Comparison of ENCODE assay signal across 8 cellular contexts in genomic region chr17:17042851-17043667, GRCh38. TPM values are rescaled to one million over a fixed set of nuclear protein-coding genes. Genes with fewer than 3 reads are reported as not detected.
A peak's percentile ranks its signal among the peaks of the same experiment; 100 is the strongest.
DNase-seq lines count a peak whose midpoint lies in the region; ATAC-seq and TF ChIP-seq lines count a peak whose summit lies in the region.

No MANE protein-coding gene starts in this region.

- no peak for TF ChIP-seq EP300 in sigmoid colon (IDR thresholded peaks at IDR 0.05)

- DNase-seq in EL: peak; percentile 74
- DNase-seq in activated naive CD4-positive, alpha-beta T cell treated with anti-CD3 and anti-CD28 coated beads, Interleukin-2, amount 50 U/mL, for 16 hours: peak; percentile 26
- DNase-seq in hepatocyte (ENCODE audit: low spot score): no peak
- DNase-seq in sigmoid colon: no peak
- no peak for DNase-seq in MV-4-11 (lab: John Stamatoyannopoulos, UW)

- peak overlapping the region; percentile 88 for H3K4me2 ChIP-seq in hepatocyte

- peaks cover 51% of the 10 kb centered on the region for H4K20me1 ChIP-seq in hepatocyte (ENCODE audit: insufficient read depth, poor library complexity, severe bottlenecking)

- H2AFZ ChIP-seq in hepatocyte: peak overlapping the region; percentile 31

- TF ChIP-seq POLR2A in sigmoid colon (IDR thresholded peaks at IDR 0.05): no peak

- WGBS in hepatocyte (ENCODE audit: low lambda C conversion rate, missing lambda C conversion rate): under 1% methylated on average over 40 of the region's 42 CpGs
- 0 to 1% methylated on average over 42 of the region's 42 CpGs for WGBS in sigmoid colon, 2 donors

- peaks cover 54% of the 10 kb centered on the region for H3K79me2 ChIP-seq in hepatocyte

- H3K9me2 ChIP-seq in hepatocyte (replicated peaks; ENCODE audit: insufficient read depth): no peaks in the 10 kb centered on the region

- intact Hi-C loops in sigmoid colon (cut with DNase I): loop anchor here (1.0 to 2.0 kb wide), 2 partner anchors 164 to 193 kb away; partner anchors contain the start of gene PLD6

- peak overlapping the region; percentile 62 for H3K27ac ChIP-seq in KOPT-K1 (ENCODE audit: low read depth, low read length, poor library complexity, severe bottlenecking)
- peak overlapping the region; percentile 94 for H3K27ac ChIP-seq in hepatocyte
- H3K27ac ChIP-seq in sigmoid colon: peak overlapping the region; percentile 81 to 88 (median 85)

- no peak for TF ChIP-seq CTCF in hepatocyte (IDR thresholded peaks at IDR 0.05; ENCODE audit: poor library complexity)
- no peak for TF ChIP-seq CTCF in sigmoid colon (IDR thresholded peaks at IDR 0.05)

- no peaks in the 10 kb centered on the region for H3K27me3 ChIP-seq in hepatocyte
- H3K27me3 ChIP-seq in sigmoid colon: no peaks in the 10 kb centered on the region

- H3K36me3 ChIP-seq in KOPT-K1 (ENCODE audit: insufficient read depth, low read length) (peaks cover 5% of the 10 kb centered on the region; the same call in 1 of the 2 replicates), hepatocyte (replicated peaks; ENCODE audit: insufficient read depth, low read depth) (no peaks in the 10 kb centered on the region), sigmoid colon (no peaks in the 10 kb centered on the region)

- no peak for ATAC-seq in GM19324 (IDR thresholded peaks at IDR 0.05; ENCODE audit: low FRiP score, unreplicated experiment)
- no peak for ATAC-seq in GM21381 (IDR thresholded peaks at IDR 0.05; ENCODE audit: unreplicated experiment)

- peak overlapping the region; percentile 94 for H3K4me3 ChIP-seq in hepatocyte
- peak overlapping the region; percentile 64 to 79 (median 76) for H3K4me3 ChIP-seq in sigmoid colon

- no peaks in the 10 kb centered on the region for H3K9me3 ChIP-seq in KOPT-K1 (ENCODE audit: insufficient read depth, low read length, poor library complexity, severe bottlenecking)
- H3K9me3 ChIP-seq in hepatocyte (ENCODE audit: low read depth): no peaks in the 10 kb centered on the region
- H3K9me3 ChIP-seq in sigmoid colon: no peaks in the 10 kb centered on the region

- peaks cover 31% of the 10 kb centered on the region for H3K4me1 ChIP-seq in hepatocyte (ENCODE audit: insufficient read depth)
- H3K4me1 ChIP-seq in sigmoid colon: peaks cover 0 to 61% (median 57%) of the 10 kb centered on the region in 4 donors

RNA-seq across cellular contexts. Expression of gene MPRIP, which starts 0.8 kb away (rescaled TPM):
- total RNA-seq in hepatocyte (80.1 and 202 TPM in 2 replicates), sigmoid colon (100 to 1,000 TPM in 1 of 4 donors, 10 to 100 TPM in 3; 59.6 to 101 (median 80.4) TPM)
- polyA plus RNA-seq in hepatocyte (91.7 and 123 TPM in 2 replicates), sigmoid colon (100 to 1,000 TPM in 1 of 3 donors, 10 to 100 TPM in 2; 43.2 to 113 (median 67.9) TPM)

Comparison
In these comparisons a context has a peak if more than half of its experiments do, and no peak if none do; other contexts are left out.
1. DNase-seq: peak in EL (single experiment) and activated naive CD4-positive, alpha-beta T cell treated with anti-CD3 and anti-CD28 coated beads, Interleukin-2, amount 50 U/mL, for 16 hours (single experiment); none in hepatocyte (single experiment), sigmoid colon (single experiment) and MV-4-11 (single experiment).
2. Peak in every context shown above with its lines, with median percentiles within 50 percentile points of each other: H3K27ac ChIP-seq.